In genomic region chr17:27888945-27889344, GRCh38 we compare ENCODE assay signal across 12 cellular contexts. TPM values are rescaled to one million over a fixed set of nuclear protein-coding genes. Genes with fewer than 3 reads are reported as not detected.
DNase-seq lines count a peak whose midpoint lies in the region; ATAC-seq and TF ChIP-seq lines count a peak whose summit lies in the region.
"Had no signal": no experiment of that assay in that cellular context is flagged by ENCODE, and none has a peak within 500 bp of the region (broad histone marks: within the 10 kb centered on the region; RNA-seq: fewer than 3 reads in every experiment).

No MANE protein-coding gene starts in this region.

- no peaks in the 10 kb centered on the region; the same call in 1 of the 2 replicates for H3F3A ChIP-seq in GM23338 (replicated peaks; ENCODE audit: low read depth)

- H4K20me1 ChIP-seq in GM23338 (replicated peaks; ENCODE audit: insufficient read depth), result no peaks in the 10 kb centered on the region

- peak overlapping the region; percentile 78 for H3K27ac Mint-ChIP-seq in GM23338
- no peak overlapping the region for H3K27ac Mint-ChIP-seq in activated CD8-positive, alpha-beta T cell treated with anti-CD3 and anti-CD28 coated beads for 36 hours
- H3K27ac Mint-ChIP-seq: CD4-positive, alpha-beta T cell had no signal

- H3K4me2 ChIP-seq in GM23338, result peak overlapping the region; percentile 40

- H3K27me3 ChIP-seq in GM23338 (ENCODE audit: insufficient read depth), result peaks cover 9% of the 10 kb centered on the region
- no peaks in the 10 kb centered on the region for H3K27me3 ChIP-seq in adrenal gland

- CTCF ChIA-PET in activated CD8-positive, alpha-beta T cell treated with anti-CD3 and anti-CD28 coated beads for 36 hours (lab: Charles Lee), result interaction anchor here (1.7 to 2.8 kb wide), 3 partner anchors 9 to 129 kb away, joined by 5 to 18 read pairs (median 16); no protein-coding TSS in a partner anchor

- TF ChIP-seq CTCF in GM23338 (conservative IDR thresholded peaks at IDR 0.05; ENCODE audit: low read depth in 2 of 2) (no peak), adrenal gland (IDR thresholded peaks at IDR 0.05) (no peak)
- no peak for TF ChIP-seq CTCF in activated CD8-positive, alpha-beta T cell treated with anti-CD3 and anti-CD28 coated beads for 36 hours (IDR thresholded peaks at IDR 0.05)

- no peak overlapping the region for H3K4me3 ChIP-seq in GM23338
- no peak overlapping the region for H3K4me3 ChIP-seq in adrenal gland

- peak overlapping the region; percentile 39 for H3K4me3 Mint-ChIP-seq in GM23338
- no peak overlapping the region for H3K4me3 Mint-ChIP-seq in activated CD8-positive, alpha-beta T cell treated with anti-CD3 and anti-CD28 coated beads for 36 hours
- H3K4me3 Mint-ChIP-seq: CD4-positive, alpha-beta T cell had no signal

- no peaks in the 10 kb centered on the region for H3K36me3 Mint-ChIP-seq in GM23338 (ENCODE audit: low read depth)
- no peaks in the 10 kb centered on the region for H3K36me3 Mint-ChIP-seq in activated CD8-positive, alpha-beta T cell treated with anti-CD3 and anti-CD28 coated beads for 36 hours (ENCODE audit: low read depth)

- H3K9me2 ChIP-seq in GM23338 (ENCODE audit: insufficient read depth), result no peaks in the 10 kb centered on the region; the same call in 1 of the 2 replicates

- TF ChIP-seq POLR2A in adrenal gland (IDR thresholded peaks at IDR 0.05), result peak in 1 of 2 donors; percentile 22

- no peaks in the 10 kb centered on the region for H3K9me3 Mint-ChIP-seq in GM23338
- H3K9me3 Mint-ChIP-seq in activated CD8-positive, alpha-beta T cell treated with anti-CD3 and anti-CD28 coated beads for 36 hours, result no peaks in the 10 kb centered on the region
- H3K9me3 Mint-ChIP-seq: CD4-positive, alpha-beta T cell had no signal

- ATAC-seq in GM23338 (peak; percentile 61), HG02571 (IDR thresholded peaks at IDR 0.05; ENCODE audit: unreplicated experiment) (no peak), GM19324 (IDR thresholded peaks at IDR 0.05; ENCODE audit: low FRiP score, unreplicated experiment) (no peak), GM19023 (IDR thresholded peaks at IDR 0.05; ENCODE audit: unreplicated experiment) (no peak)
- ATAC-seq in activated CD8-positive, alpha-beta T cell treated with anti-CD3 and anti-CD28 coated beads for 36 hours, result no peak
- ATAC-seq: activated CD4-positive, CD25-positive, alpha-beta regulatory T cell treated with anti-CD3 and anti-CD28 coated beads, Interleukin-2, amount 50 U/mL, for 24 hours; SK-N-SH treated with all-trans-retinoic acid at 6 μM for 48 hours had no signal

- H3K4me1 ChIP-seq in GM23338 (ENCODE audit: insufficient read depth) (peaks cover 41% of the 10 kb centered on the region), adrenal gland (replicated peaks in 1 of 2) (peaks cover 24 to 40% of the 10 kb centered on the region in 2 donors)

- peaks cover 23% of the 10 kb centered on the region for H3K27me3 Mint-ChIP-seq in GM23338 (ENCODE audit: insufficient read depth, low read depth, poor library complexity)
- H3K27me3 Mint-ChIP-seq in activated CD8-positive, alpha-beta T cell treated with anti-CD3 and anti-CD28 coated beads for 36 hours, result peaks cover 2% of the 10 kb centered on the region
- H3K27me3 Mint-ChIP-seq: CD4-positive, alpha-beta T cell had no signal

- peaks cover 47% of the 10 kb centered on the region for H3K4me1 Mint-ChIP-seq in GM23338
- H3K4me1 Mint-ChIP-seq in activated CD8-positive, alpha-beta T cell treated with anti-CD3 and anti-CD28 coated beads for 36 hours (ENCODE audit: low read depth), result peaks cover 23% of the 10 kb centered on the region

- peak overlapping the region; percentile 80 for H3K27ac ChIP-seq in GM23338 (ENCODE audit: low read depth)
- peak overlapping the region in 4 of 5 donors; percentile 18 to 71 (median 60) for H3K27ac ChIP-seq in adrenal gland

- H3K36me3 ChIP-seq in GM23338 (ENCODE audit: insufficient read depth) (no peaks in the 10 kb centered on the region), adrenal gland (replicated peaks in 1 of 2) (no peaks in the 10 kb centered on the region)

- H3K9me3 ChIP-seq in adrenal gland (replicated peaks in 1 of 3), result no peaks in the 10 kb centered on the region

- peak overlapping the region; percentile 4; the same call in 1 of the 2 replicates for H2AFZ ChIP-seq in GM23338

- POLR2A ChIA-PET in activated CD8-positive, alpha-beta T cell treated with anti-CD3 and anti-CD28 coated beads for 36 hours (lab: Charles Lee), result no interaction called here

- WGBS in adrenal gland, 4 donors, result 37 to 48% (median 43%) methylated on average over 7 of the region's 7 CpGs

- intact Hi-C loops in adrenal gland (cut with DNase I), result no loop called here
- intact Hi-C loops in activated CD8-positive, alpha-beta T cell treated with anti-CD3 and anti-CD28 coated beads for 36 hours (cut with micrococcal nuclease), result no loop called here

- DNase-seq in GM23338 (ENCODE audit: low spot score) (peak; percentile 91), adrenal gland (peak; percentile 51 to 89 (median 86)), iPS-NIHi11 (ENCODE audit: low spot score) (peak; percentile 72), retina (peak; percentile 17)
- no peak for DNase-seq in activated CD8-positive, alpha-beta T cell treated with anti-CD3 and anti-CD28 coated beads for 36 hours
- DNase-seq: activated T-cell treated with anti-CD3 and anti-CD28 coated beads, Interleukin-2, amount 50 U/mL, for 48 hours; CD4-positive, alpha-beta T cell had no signal

- H3K79me2 ChIP-seq in GM23338 (replicated peaks; ENCODE audit: insufficient read depth), result no peaks in the 10 kb centered on the region

TF ChIP-seq in GM23338, 12 proteins besides CTCF, POLR2A, EP300 and RAD21:
- TF ChIP-seq CREB1 (CRISPR knock-in tag; IDR thresholded peaks at IDR 0.05; ENCODE audit: low read depth) (0 out of 2 replicates have a peak, but pooled peaks have one; percentile 39), EZH2phosphoT487 (IDR thresholded peaks at IDR 0.05; ENCODE audit: unreplicated experiment) (no peak)

RNA-seq across cellular contexts. Expression of gene LYRM9, which starts 4.2 kb away (rescaled TPM):
- 4.7 and 9.8 TPM in 2 replicates for total RNA-seq in GM23338 (2014; rRNA removed; shearing (Covaris generic))
- polyA plus RNA-seq in GM23338 (2016; fragmentation: Nextera tagmentation; extraction: Ambion mirVana) (6.2 and 6.3 TPM in 2 replicates), adrenal gland (10 to 100 TPM; 18.7 to 38.6 (median 36.7) TPM)
- 100 to 1,000 TPM in 2 of 8 donors, 10 to 100 TPM in 6; 24.8 to 116 (median 40.6) TPM for total RNA-seq in adrenal gland
- 1 to 10 TPM; 3.1 to 3.5 TPM for total RNA-seq in activated CD8-positive, alpha-beta T cell treated with anti-CD3 and anti-CD28 coated beads for 36 hours
